10 cellular contexts compared by ENCODE assay signal in genomic region chr15:92801774-92802464, GRCh38.
DNase-seq lines count a peak whose midpoint lies in the region; ATAC-seq, FAIRE-seq and TF ChIP-seq lines count a peak whose summit lies in the region.
"Had no signal": no experiment of that assay in that cellular context is flagged by ENCODE, and none has a peak within 500 bp of the region (broad histone marks: within the 10 kb centered on the region; RNA-seq: fewer than 3 reads in every experiment).

No MANE protein-coding gene starts in this region.

- no peak for FAIRE-seq in urothelium cell line (lab: Jason Lieb, UNC)

- H3K23me2 ChIP-seq in H9 (ENCODE audit: insufficient read length, low read depth, low read length, poor library complexity, severe bottlenecking) = no peaks in the 10 kb centered on the region

- H3T11ph ChIP-seq in H9 (ENCODE audit: low read length) = no peak overlapping the region

- H4K91ac ChIP-seq in H9 (ENCODE audit: insufficient read length, low read depth, low read length) = no peak overlapping the region

- H3K4me1 ChIP-seq in ascending aorta (peaks cover 12 to 38% of the 10 kb centered on the region in 2 donors), H9 (ENCODE audit: insufficient read depth, low read length) (no peaks in the 10 kb centered on the region; the same call in 1 of the 2 replicates)

- peak overlapping the region in 1 of 3 experiments; percentile 78; a peak in 1 of 7 replicates for H3K27ac Mint-ChIP-seq in H9

- H2BK15ac ChIP-seq in H9 (ENCODE audit: low read depth, low read length) = no peak overlapping the region

- no peaks in the 10 kb centered on the region for H3K9me3 Mint-ChIP-seq in H9

- H3K27me3 ChIP-seq in ascending aorta (no peaks in the 10 kb centered on the region), H9 (ENCODE audit: insufficient read depth, low read length) (no peaks in the 10 kb centered on the region)

- H2BK120ac ChIP-seq in H9 (ENCODE audit: low read depth, low read length, poor library complexity, severe bottlenecking) = no peak overlapping the region

- H3K4me3 ChIP-seq in ascending aorta = no peak overlapping the region

- H3K36me3 Mint-ChIP-seq in H9 (ENCODE audit: insufficient read depth in 1 of 3, low read depth in 3 of 3) = peaks cover 0 to 3% (median 0%) of the 10 kb centered on the region in 3 experiments; a peak in 2 of 7 replicates

- H2AFZ ChIP-seq in H9 (ENCODE audit: low read length) = no peak overlapping the region

- no peak overlapping the region for H2BK12ac ChIP-seq in H9 (ENCODE audit: insufficient read length, low read depth, low read length)

- no peaks in the 10 kb centered on the region for H4K20me1 ChIP-seq in H9 (ENCODE audit: control insufficient read depth, insufficient read depth, insufficient read length)

- no peaks in the 10 kb centered on the region for H3K9me3 ChIP-seq in ascending aorta
- H3K9me3 ChIP-seq in H9 (ENCODE audit: control insufficient read depth, low read depth, low read length) = no peaks in the 10 kb centered on the region

- no peaks in the 10 kb centered on the region for H3K36me3 ChIP-seq in ascending aorta

- no peaks in the 10 kb centered on the region for H3K27me3 Mint-ChIP-seq in H9 (ENCODE audit: low read depth)

- H3K79me2 ChIP-seq in H9 (ENCODE audit: insufficient read depth, low read length) = no peaks in the 10 kb centered on the region

- peak overlapping the region; percentile 89 for H3K27ac ChIP-seq in ascending aorta
- H3K27ac ChIP-seq in H9 (ENCODE audit: insufficient read length, low read depth, low read length) = no peak overlapping the region

- no peak overlapping the region for H3K4me3 Mint-ChIP-seq in H9

- no peak for ATAC-seq in HG02759 (IDR thresholded peaks at IDR 0.05; ENCODE audit: unreplicated experiment)

- H2BK5ac ChIP-seq in H9 (ENCODE audit: insufficient read length, low read length) = no peak overlapping the region

- no peak overlapping the region for H3K56ac ChIP-seq in H9 (ENCODE audit: insufficient read length, low read depth, low read length)

- no peak overlapping the region for H3K9ac ChIP-seq in H9 (ENCODE audit: extremely low read depth, insufficient read length, low read length)

- no CpG with 5 or more reads among the region's 5 CpGs for WGBS in H9 (ENCODE audit: extremely low coverage, insufficient read length, low lambda C conversion rate)

- H4K8ac ChIP-seq in H9 (replicated peaks; ENCODE audit: insufficient read length, low read depth, low read length) = no peak overlapping the region

- H3K4me1 Mint-ChIP-seq in H9 = peaks cover 9 to 11% of the 10 kb centered on the region in 2 experiments

- peak; percentile 50 for DNase-seq in activated effector memory CD4-positive, alpha-beta T cell treated with anti-CD3 and anti-CD28 coated beads, Interleukin-2, amount 50 U/mL, for 16 hours
- no peak for DNase-seq in activated effector memory CD4-positive, alpha-beta T cell treated with Interleukin-2 at 50 U/mL for 16 hours
- DNase-seq in ascending aorta (ENCODE audit: low spot score in 2 of 2) = peak in 1 of 2 donors; percentile 85
- DNase-seq in kidney glomerular epithelial cell (lab: John Stamatoyannopoulos, UW) = peak; percentile 65
- DNase-seq in urothelium cell line (ENCODE audit: low spot score) = peak; percentile 63
- no peak for DNase-seq in HPDE6-E6E7 (ENCODE audit: extremely low spot score)
- DNase-seq in H9 = no peak
- DNase-seq: COR-L47, T1000 had no signal

- TF ChIP-seq CTCF in ascending aorta (IDR thresholded peaks at IDR 0.05) (no peak), H9 (conservative IDR thresholded peaks at IDR 0.05) (no peak)

- intact Hi-C loops in ascending aorta (cut with DNase I) = loop anchor here (5.0 to 10.0 kb wide), 2 partner anchors 270 to 653 kb away; no protein-coding TSS in a partner anchor

- H2AK5ac ChIP-seq in H9 (ENCODE audit: insufficient read length, low read length) = no peak overlapping the region

- H3K23ac ChIP-seq in H9 (ENCODE audit: insufficient read length, low read depth, low read length) = no peak overlapping the region

- no peak overlapping the region for H4K5ac ChIP-seq in H9 (ENCODE audit: insufficient read length, low read depth, low read length)

- no peak overlapping the region for H3K4me2 ChIP-seq in H9 (ENCODE audit: insufficient read depth, insufficient read length, low read length)

- H3K14ac ChIP-seq in H9 (ENCODE audit: insufficient read depth, low read length) = no peak overlapping the region

- no peak overlapping the region for H3K18ac ChIP-seq in H9 (ENCODE audit: insufficient read length, low read depth, low read length)

- no peak overlapping the region for H2BK20ac ChIP-seq in H9 (ENCODE audit: low read depth, low read length, poor library complexity, severe bottlenecking)

- H3K79me1 ChIP-seq in H9 (ENCODE audit: insufficient read depth, low read depth, low read length, poor library complexity, severe bottlenecking) = no peaks in the 10 kb centered on the region

- no peak overlapping the region for H3K4ac ChIP-seq in H9 (ENCODE audit: low read depth, low read length)

Comparison
In these comparisons a context has a peak if more than half of its experiments do, and no peak if none do; other contexts are left out.
1. DNase-seq: peak in activated effector memory CD4-positive, alpha-beta T cell treated with anti-CD3 and anti-CD28 coated beads, Interleukin-2, amount 50 U/mL, for 16 hours (single experiment), kidney glomerular epithelial cell (single experiment) and urothelium cell line (single experiment); none in activated effector memory CD4-positive, alpha-beta T cell treated with Interleukin-2 at 50 U/mL for 16 hours (single experiment), HPDE6-E6E7 (single experiment) and H9 (single experiment).